1 cellular context compared by ENCODE assay signal in genomic region chr18:11323359-11323819, GRCh38.
TF ChIP-seq lines count a peak whose summit lies in the region.

No MANE protein-coding gene starts in this region.

TF ChIP-seq in HCT116, 20 proteins besides CTCF, POLR2A, EP300 and RAD21 (continued from another document):
- TF ChIP-seq ZBTB33 (IDR thresholded peaks at IDR 0.05; ENCODE audit: extremely low read depth, insufficient replicate concordance, low read length) = no peak
- no peak for TF ChIP-seq ZFX (IDR thresholded peaks at IDR 0.05)
